Comparison of ENCODE assay signal across 11 cellular contexts in the genomic region with DNA sequence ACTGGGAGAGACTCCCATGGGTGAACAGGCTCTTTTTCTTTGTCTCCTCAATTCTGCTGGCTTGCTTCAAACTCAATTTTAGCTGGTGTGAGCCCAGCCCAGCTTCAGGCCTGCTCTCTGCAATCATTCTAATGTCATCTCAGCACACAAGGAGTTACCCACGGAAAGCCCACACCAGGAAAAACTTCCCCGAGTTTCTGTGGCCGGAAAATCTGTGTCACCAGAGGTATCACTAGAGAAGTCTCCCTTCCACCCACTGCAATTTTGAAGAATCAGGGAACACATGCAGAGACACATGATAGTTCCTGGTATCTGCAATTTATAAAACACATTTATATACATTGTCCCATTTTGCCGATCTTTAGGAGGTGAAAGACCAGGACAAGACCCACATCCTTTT. TPM values are rescaled to one million over a fixed set of nuclear protein-coding genes. Genes with fewer than 3 reads are reported as not detected.
A peak's percentile ranks its signal among the peaks of the same experiment; 100 is the strongest.
DNase-seq lines count a peak whose midpoint lies in the region; ATAC-seq and TF ChIP-seq lines count a peak whose summit lies in the region.
"Had no signal": no experiment of that assay in that cellular context is flagged by ENCODE, and none has a peak within 500 bp of the region (broad histone marks: within the 10 kb centered on the region; RNA-seq: fewer than 3 reads in every experiment).

No MANE protein-coding gene starts in this region.

- CTCF ChIA-PET in GM10248 (lab: Yijun Ruan, JAX) = interaction anchor here (1.3 to 2.1 kb wide), 3 partner anchors 26 to 81 kb away, joined by 3 to 5 read pairs (median 4); no protein-coding TSS in a partner anchor

- intact Hi-C loops in left ventricle myocardium superior (cut with micrococcal nuclease) = no loop called here

- TF ChIP-seq CTCF in GM10248 (IDR thresholded peaks at IDR 0.05; ENCODE audit: control extremely low read depth, extremely low read depth, low read depth, missing control alignments) = no peak

- POLR2A ChIA-PET in GM10248 (lab: Yijun Ruan, JAX) = no interaction called here

- ATAC-seq in HG02610 (IDR thresholded peaks at IDR 0.05; ENCODE audit: unreplicated experiment) = peak; percentile 29
- peak; percentile 53 for ATAC-seq in left ventricle myocardium superior
- ATAC-seq in GM18517 (IDR thresholded peaks at IDR 0.05; ENCODE audit: unreplicated experiment) = no peak

- peak; percentile 49 for DNase-seq in activated CD8-positive, alpha-beta memory T cell treated with anti-CD3 and anti-CD28 coated beads, Interleukin-2, amount 50 U/mL, for 24 hours (ENCODE audit: extremely low read depth)
- DNase-seq in left ventricle myocardium superior (no peak), HuH-7.5 (ENCODE audit: low spot score) (no peak), GM10248 (ENCODE audit: extremely low spot score) (no peak), HPDE6-E6E7 (ENCODE audit: extremely low spot score) (no peak)
- peak; percentile 41 for DNase-seq in stimulated activated CD8-positive, alpha-beta memory T cell treated with anti-CD3 and anti-CD28 coated beads, Interleukin-12 subunit alpha, Interleukin-12 subunit beta, amount 100 ng/mL, for 1 hour (ENCODE audit: low read depth)
- DNase-seq: COR-L47, endodermal cell, right lobe of liver had no signal

RNA-seq across cellular contexts. Expression of a gene that starts 13.5 kb away (rescaled TPM):
- total RNA-seq in left ventricle myocardium superior = 54.3 TPM

Comparison
In these comparisons a context has a peak if more than half of its experiments do, and no peak if none do; other contexts are left out.
1. DNase-seq: peak in activated CD8-positive, alpha-beta memory T cell treated with anti-CD3 and anti-CD28 coated beads, Interleukin-2, amount 50 U/mL, for 24 hours (single experiment) and stimulated activated CD8-positive, alpha-beta memory T cell treated with anti-CD3 and anti-CD28 coated beads, Interleukin-12 subunit alpha, Interleukin-12 subunit beta, amount 100 ng/mL, for 1 hour (single experiment); none in left ventricle myocardium superior (single experiment), HuH-7.5 (single experiment), GM10248 (single experiment) and HPDE6-E6E7 (single experiment).